ENCODE assay signal across 11 cellular contexts in genomic region chr6:35590622-35591066, GRCh38.
A peak's percentile ranks its signal among the peaks of the same experiment; 100 is the strongest.
DNase-seq lines count a peak whose midpoint lies in the region; ATAC-seq and TF ChIP-seq lines count a peak whose summit lies in the region.
"Had no signal": no experiment of that assay in that cellular context is flagged by ENCODE, and none has a peak within 500 bp of the region (broad histone marks: within the 10 kb centered on the region; RNA-seq: fewer than 3 reads in every experiment).

No MANE protein-coding gene starts in this region.

- ATAC-seq in HG02870 (IDR thresholded peaks at IDR 0.05; ENCODE audit: unreplicated experiment): no peak

- peaks cover 0 to 76% of the 10 kb centered on the region in 2 donors for H3K4me1 ChIP-seq in right atrium auricular region
- peaks cover 28% of the 10 kb centered on the region for H3K4me1 ChIP-seq in prostate gland (replicated peaks)

- no peaks in the 10 kb centered on the region for H3K27me3 ChIP-seq in right atrium auricular region
- H3K27me3 ChIP-seq in prostate gland (replicated peaks; ENCODE audit: insufficient read depth): no peaks in the 10 kb centered on the region
- H3K27me3 ChIP-seq: BLaER1 had no signal

- peak; percentile 64 for DNase-seq in Ammon's horn (ENCODE audit: low spot score)
- peak; percentile 84 for DNase-seq in right atrium auricular region (ENCODE audit: low spot score)
- peak; percentile 52 for DNase-seq in prostate gland (ENCODE audit: low spot score)
- DNase-seq in GF-D8 (lab: John Stamatoyannopoulos, UW): no peak
- DNase-seq in NCI-H345 treated with DMSO at 0.1 percent for 48 hours (lab: John Stamatoyannopoulos, UW; ENCODE audit: unreplicated experiment): no peak
- DNase-seq in HT-29 (ENCODE audit: low spot score): no peak
- DNase-seq: NCI-H82; stimulated activated CD8-positive, alpha-beta memory T cell treated with anti-CD3 and anti-CD28 coated beads, Interleukin-4, amount 100 ng/mL, for 48 hours had no signal

- H3K4me3 ChIP-seq in right atrium auricular region (no peak overlapping the region), prostate gland (no peak overlapping the region)
- H3K4me3 ChIP-seq: BLaER1 had no signal

- TF ChIP-seq CTCF in right atrium auricular region (IDR thresholded peaks at IDR 0.05) (no peak), prostate gland (IDR thresholded peaks at IDR 0.05) (no peak)

- intact Hi-C loops in prostate gland (cut with DNase I): no loop called here

- WGBS in prostate gland: 12% methylated on average over 6 of the region's 6 CpGs

- H3K36me3 ChIP-seq in right atrium auricular region (peaks cover 87% of the 10 kb centered on the region), prostate gland (peaks cover 5 to 8% of the 10 kb centered on the region in 2 donors)

- H3K9me3 ChIP-seq in right atrium auricular region (no peaks in the 10 kb centered on the region), prostate gland (no peaks in the 10 kb centered on the region)
- H3K9me3 ChIP-seq: BLaER1 had no signal

- H3K27ac ChIP-seq in angular gyrus (ENCODE audit: low read depth, low read length) (peak overlapping the region; percentile 97), right atrium auricular region (peak overlapping the region; percentile 87 to 90), prostate gland (peak overlapping the region; percentile 84 to 87)
- H3K27ac ChIP-seq: BLaER1 had no signal

- TF ChIP-seq POLR2A in prostate gland (IDR thresholded peaks at IDR 0.05): no peak

Comparison
In these comparisons a context has a peak if more than half of its experiments do, and no peak if none do; other contexts are left out.
1. DNase-seq: peak in Ammon's horn (single experiment), right atrium auricular region (single experiment) and prostate gland (single experiment); none in GF-D8 (single experiment), NCI-H345 treated with DMSO at 0.1 percent for 48 hours (single experiment) and HT-29 (single experiment).
2. Peak in every context shown above with its lines, with median percentiles within 50 percentile points of each other: H3K27ac ChIP-seq.